Comparison of ENCODE assay signal across 3 cellular contexts in genomic region chr18:34122724-34123334, GRCh38.
A peak's percentile ranks its signal among the peaks of the same experiment; 100 is the strongest.
TF ChIP-seq lines count a peak whose summit lies in the region.

No MANE protein-coding gene starts in this region.

TF ChIP-seq in HEK293, 187 proteins besides CTCF, POLR2A, EP300 and RAD21:
- TF ChIP-seq ZBTB49 (tag by site-specific recombination; IDR thresholded peaks at IDR 0.05; ENCODE audit: low read depth) (no peak), ZNF248 (tag by site-specific recombination; IDR thresholded peaks at IDR 0.05) (no peak), ZNF654 (tag by site-specific recombination; IDR thresholded peaks at IDR 0.05; ENCODE audit: low read depth) (peak; percentile 75), ZSCAN30 (tag by site-specific recombination; IDR thresholded peaks at IDR 0.05) (0 out of 2 replicates have a peak, but pooled peaks have one; percentile 56)

TF ChIP-seq in endothelial cell of umbilical vein, 7 proteins besides CTCF, POLR2A, EP300 and RAD21 (continued from another document):
- TF ChIP-seq EZH2 (IDR thresholded peaks at IDR 0.05; ENCODE audit: borderline replicate concordance, low read depth, low read length, severe bottlenecking): no peak
- no peak for TF ChIP-seq POLR2AphosphoS5 (IDR thresholded peaks at IDR 0.05; ENCODE audit: insufficient read depth, low read depth, low read length)
- no peak for TF ChIP-seq FOS (IDR thresholded peaks at IDR 0.05; ENCODE audit: borderline replicate concordance, insufficient read depth, low read length)
- no peak for TF ChIP-seq GATA2 (IDR thresholded peaks at IDR 0.05; ENCODE audit: insufficient read depth, insufficient read length, low read depth, low read length)
- TF ChIP-seq MYC (IDR thresholded peaks at IDR 0.05; ENCODE audit: low read depth, low read length): no peak
- no peak for TF ChIP-seq MAX (IDR thresholded peaks at IDR 0.05; ENCODE audit: insufficient read depth, insufficient read length)

TF ChIP-seq in neural cell, 6 proteins besides CTCF, POLR2A, EP300 and RAD21 (continued from another document):
- TF ChIP-seq TAF1 (IDR thresholded peaks at IDR 0.05; ENCODE audit: low read depth): no peak
- TF ChIP-seq REST (IDR thresholded peaks at IDR 0.05; ENCODE audit: borderline replicate concordance): no peak
- TF ChIP-seq SMC3 (conservative IDR thresholded peaks at IDR 0.05; ENCODE audit: poor library complexity): peak; percentile 88
